1 cellular context compared by ENCODE assay signal in genomic region chr20:64142546-64142945, GRCh38.
TF ChIP-seq lines count a peak whose summit lies in the region.

No MANE protein-coding gene starts in this region.

TF ChIP-seq in H1, 55 proteins besides CTCF, POLR2A, EP300 and RAD21:
- TF ChIP-seq SUZ12 (IDR thresholded peaks at IDR 0.05; ENCODE audit: low read length) = no peak
- TF ChIP-seq GTF2F1 (IDR thresholded peaks at IDR 0.05; ENCODE audit: borderline replicate concordance, low read depth, low read length) = no peak
- no peak for TF ChIP-seq EZH2 (IDR thresholded peaks at IDR 0.05; ENCODE audit: low read depth, low read length, severe bottlenecking)
- no peak for TF ChIP-seq NANOG (IDR thresholded peaks at IDR 0.05; ENCODE audit: insufficient read depth, low read depth, low read length, poor library complexity, severe bottlenecking)
- TF ChIP-seq FOSL1 (IDR thresholded peaks at IDR 0.05; ENCODE audit: insufficient read depth, low read depth, low read length) = no peak
